Comparison of ENCODE assay signal across 38 cellular contexts in genomic region chr2:151577116-151577515, GRCh38.
"Had no signal": no experiment of that assay in that cellular context is flagged by ENCODE, and none has a peak within 500 bp of the region (broad histone marks: within the 10 kb centered on the region; RNA-seq: fewer than 3 reads in every experiment).

No MANE protein-coding gene starts in this region.

- H3K36me3 Mint-ChIP-seq: activated naive CD4-positive, alpha-beta T cell treated with anti-CD3 and anti-CD28 coated beads, Interleukin-2, amount 10 ng/mL, durations not matched to agents 7 days and 5 days; activated naive CD4-positive, alpha-beta T cell treated with anti-CD3 and anti-CD28 coated beads, Interleukin-2, amount 50 U/mL, for 72 hours; activated naive CD8-positive, alpha-beta T cell treated with anti-CD3 and anti-CD28 coated beads for 36 hours; activated naive CD8-positive, alpha-beta T cell treated with anti-CD3 and anti-CD28 coated beads, Interleukin-2, amount 10 ng/mL, durations not matched to agents 7 days and 5 days had no signal

- H3K4me1 Mint-ChIP-seq: activated naive CD4-positive, alpha-beta T cell treated with anti-CD3 and anti-CD28 coated beads, Interleukin-2, amount 10 ng/mL, durations not matched to agents 7 days and 5 days; activated naive CD4-positive, alpha-beta T cell treated with anti-CD3 and anti-CD28 coated beads, Interleukin-2, amount 50 U/mL, for 24 hours; activated naive CD8-positive, alpha-beta T cell treated with anti-CD3 and anti-CD28 coated beads for 36 hours; activated naive CD8-positive, alpha-beta T cell treated with anti-CD3 and anti-CD28 coated beads, Interleukin-2, amount 10 ng/mL, durations not matched to agents 7 days and 5 days; activated naive CD8-positive, alpha-beta T cell treated with anti-CD3 and anti-CD28 coated beads, Interleukin-2, amount 50 U/mL, for 24 hours; activated T-helper 17 cell treated with anti-CD3 and anti-CD28 coated beads, Interleukin-2, amount 50 U/mL, for 72 hours; brain; central memory CD8-positive, alpha-beta T cell had no signal

- DNase-seq: activated effector memory CD4-positive, alpha-beta T cell treated with anti-CD3 and anti-CD28 coated beads, Interleukin-2, amount 50 U/mL, for 16 hours; activated effector memory CD4-positive, alpha-beta T cell treated with Interleukin-2 at 50 U/mL for 16 hours; activated gamma-delta T cell; activated gamma-delta T cell treated with Interleukin-2 at 50 U/mL for 16 hours; activated naive CD4-positive, alpha-beta T cell; activated naive CD4-positive, alpha-beta T cell treated with anti-CD3 and anti-CD28 coated beads for 36 hours; activated naive CD4-positive, alpha-beta T cell treated with anti-CD3 and anti-CD28 coated beads, Interleukin-2, amount 10 ng/mL, durations not matched to agents 7 days and 5 days; activated naive CD4-positive, alpha-beta T cell treated with anti-CD3 and anti-CD28 coated beads, Interleukin-2, amount 50 U/mL, for 16 hours; activated naive CD4-positive, alpha-beta T cell treated with Interleukin-2 at 50 U/mL for 16 hours; activated naive CD8-positive, alpha-beta T cell treated with anti-CD3 and anti-CD28 coated beads for 36 hours; activated naive CD8-positive, alpha-beta T cell treated with anti-CD3 and anti-CD28 coated beads, Interleukin-2, amount 10 ng/mL, durations not matched to agents 7 days and 5 days; activated naive CD8-positive, alpha-beta T cell treated with anti-CD3 and anti-CD28 coated beads, Interleukin-2, amount 50 U/mL, for 24 hours; activated T-cell treated with anti-CD3 and anti-CD28 coated beads, Interleukin-2, amount 50 U/mL, for 1 hour; activated T-cell treated with anti-CD3 and anti-CD28 coated beads, Interleukin-2, amount 50 U/mL, for 24 hours; activated T-cell treated with anti-CD3 and anti-CD28 coated beads, Interleukin-2, amount 50 U/mL, for 4 hours; activated T-cell treated with anti-CD3 and anti-CD28 coated beads, Interleukin-2, amount 50 U/mL, for 48 hours; activated T-cell treated with anti-CD3 and anti-CD28 coated beads, Interleukin-2, amount 50 U/mL, for 72 hours; adrenal gland; amniotic stem cell; amygdala; anterior cingulate cortex; aorta; body of pancreas; brain microvascular endothelial cell; caudate nucleus; central memory CD4-positive, alpha-beta T cell; cerebellar nuclear complex had no signal

- H3K4me1 ChIP-seq: adrenal gland, ascending aorta, body of pancreas, breast epithelium had no signal

- H3K4me3 Mint-ChIP-seq: activated naive CD4-positive, alpha-beta T cell treated with anti-CD3 and anti-CD28 coated beads for 36 hours; activated naive CD4-positive, alpha-beta T cell treated with anti-CD3 and anti-CD28 coated beads, Interleukin-2, amount 10 ng/mL, durations not matched to agents 7 days and 5 days; activated naive CD4-positive, alpha-beta T cell treated with anti-CD3 and anti-CD28 coated beads, Interleukin-2, amount 50 U/mL, for 24 hours; activated naive CD8-positive, alpha-beta T cell; activated naive CD8-positive, alpha-beta T cell treated with anti-CD3 and anti-CD28 coated beads for 36 hours; activated naive CD8-positive, alpha-beta T cell treated with anti-CD3 and anti-CD28 coated beads, Interleukin-2, amount 10 ng/mL, durations not matched to agents 7 days and 5 days; activated naive CD8-positive, alpha-beta T cell treated with anti-CD3 and anti-CD28 coated beads, Interleukin-2, amount 50 U/mL, for 24 hours; activated T-cell treated with anti-CD3 and anti-CD28 coated beads, Interleukin-2, amount 50 U/mL, for 24 hours; activated T-cell treated with anti-CD3 and anti-CD28 coated beads, Interleukin-2, amount 50 U/mL, for 4 hours; activated T-cell treated with anti-CD3 and anti-CD28 coated beads, Interleukin-2, amount 50 U/mL, for 72 hours; activated T-helper 1 cell treated with anti-CD3 and anti-CD28 coated beads, Interleukin-12 subunit alpha, Interleukin-12 subunit beta, Interleukin-2, Interleukin-4 antibody, amounts not matched to agents 30 ng/mL and 10 ng/mL and 1 ng/mL, durations not matched to agents 14 hours and 24 hours and 36 hours; activated T-helper 17 cell treated with anti-CD3 and anti-CD28 coated beads, Interleukin-2, amount 50 U/mL, for 72 hours; brain; central memory CD8-positive, alpha-beta T cell had no signal

- H3K27me3 ChIP-seq: adrenal gland, ascending aorta, body of pancreas, brain microvascular endothelial cell, breast epithelium, cardiac muscle cell had no signal

- H3K27ac Mint-ChIP-seq: activated naive CD4-positive, alpha-beta T cell treated with anti-CD3 and anti-CD28 coated beads for 36 hours; activated naive CD4-positive, alpha-beta T cell treated with anti-CD3 and anti-CD28 coated beads, Interleukin-2, amount 10 ng/mL, durations not matched to agents 7 days and 5 days; activated naive CD4-positive, alpha-beta T cell treated with anti-CD3 and anti-CD28 coated beads, Interleukin-2, amount 50 U/mL, for 24 hours; activated naive CD4-positive, alpha-beta T cell treated with anti-CD3 and anti-CD28 coated beads, Interleukin-2, amount 50 U/mL, for 72 hours; activated naive CD8-positive, alpha-beta T cell; activated naive CD8-positive, alpha-beta T cell treated with anti-CD3 and anti-CD28 coated beads for 36 hours; activated naive CD8-positive, alpha-beta T cell treated with anti-CD3 and anti-CD28 coated beads, Interleukin-2, amount 10 ng/mL, durations not matched to agents 7 days and 5 days; activated naive CD8-positive, alpha-beta T cell treated with anti-CD3 and anti-CD28 coated beads, Interleukin-2, amount 50 U/mL, for 24 hours; activated T-cell treated with anti-CD3 and anti-CD28 coated beads, Interleukin-2, amount 50 U/mL, for 24 hours; activated T-cell treated with anti-CD3 and anti-CD28 coated beads, Interleukin-2, amount 50 U/mL, for 72 hours; activated T-helper 1 cell treated with anti-CD3 and anti-CD28 coated beads, Interleukin-12 subunit alpha, Interleukin-12 subunit beta, Interleukin-2, Interleukin-4 antibody, amounts not matched to agents 30 ng/mL and 10 ng/mL and 1 ng/mL, durations not matched to agents 14 hours and 24 hours and 36 hours; activated T-helper 17 cell treated with anti-CD3 and anti-CD28 coated beads, Interleukin-2, amount 50 U/mL, for 72 hours; activated T-helper 2 cell treated with anti-CD3 and anti-CD28 coated beads, Interferon-gamma antibody, Interleukin-2, Interleukin-4, amounts not matched to agents 10 μg/mL and 5 μg/mL and 100 μg/mL, durations not matched to agents 14 hours and 24 hours and 36 hours; brain had no signal

- H3K36me3 ChIP-seq: adrenal gland, ascending aorta, brain microvascular endothelial cell, breast epithelium, cardiac muscle cell had no signal

- H3K9me3 Mint-ChIP-seq: activated naive CD4-positive, alpha-beta T cell treated with anti-CD3 and anti-CD28 coated beads for 36 hours; activated naive CD4-positive, alpha-beta T cell treated with anti-CD3 and anti-CD28 coated beads, Interleukin-2, amount 10 ng/mL, durations not matched to agents 7 days and 5 days; activated naive CD4-positive, alpha-beta T cell treated with anti-CD3 and anti-CD28 coated beads, Interleukin-2, amount 50 U/mL, for 24 hours; activated naive CD4-positive, alpha-beta T cell treated with anti-CD3 and anti-CD28 coated beads, Interleukin-2, amount 50 U/mL, for 72 hours; activated naive CD8-positive, alpha-beta T cell treated with anti-CD3 and anti-CD28 coated beads for 36 hours; activated naive CD8-positive, alpha-beta T cell treated with anti-CD3 and anti-CD28 coated beads, Interleukin-2, amount 10 ng/mL, durations not matched to agents 7 days and 5 days; activated naive CD8-positive, alpha-beta T cell treated with anti-CD3 and anti-CD28 coated beads, Interleukin-2, amount 50 U/mL, for 24 hours; activated T-cell treated with anti-CD3 and anti-CD28 coated beads, Interleukin-2, amount 50 U/mL, for 24 hours; activated T-cell treated with anti-CD3 and anti-CD28 coated beads, Interleukin-2, amount 50 U/mL, for 4 hours; activated T-cell treated with anti-CD3 and anti-CD28 coated beads, Interleukin-2, amount 50 U/mL, for 72 hours; activated T-helper 1 cell treated with anti-CD3 and anti-CD28 coated beads, Interleukin-12 subunit alpha, Interleukin-12 subunit beta, Interleukin-2, Interleukin-4 antibody, amounts not matched to agents 30 ng/mL and 10 ng/mL and 1 ng/mL, durations not matched to agents 14 hours and 24 hours and 36 hours; activated T-helper 17 cell treated with anti-CD3 and anti-CD28 coated beads, Interleukin-2, amount 50 U/mL, for 72 hours; activated T-helper 2 cell treated with anti-CD3 and anti-CD28 coated beads, Interferon-gamma antibody, Interleukin-2, Interleukin-4, amounts not matched to agents 10 μg/mL and 5 μg/mL and 100 μg/mL, durations not matched to agents 14 hours and 24 hours and 36 hours; brain; central memory CD8-positive, alpha-beta T cell had no signal

- H3K27me3 Mint-ChIP-seq: activated naive CD4-positive, alpha-beta T cell treated with anti-CD3 and anti-CD28 coated beads, Interleukin-2, amount 10 ng/mL, durations not matched to agents 7 days and 5 days; activated naive CD4-positive, alpha-beta T cell treated with anti-CD3 and anti-CD28 coated beads, Interleukin-2, amount 50 U/mL, for 24 hours; activated naive CD8-positive, alpha-beta T cell; activated naive CD8-positive, alpha-beta T cell treated with anti-CD3 and anti-CD28 coated beads for 36 hours; activated naive CD8-positive, alpha-beta T cell treated with anti-CD3 and anti-CD28 coated beads, Interleukin-2, amount 10 ng/mL, durations not matched to agents 7 days and 5 days; activated naive CD8-positive, alpha-beta T cell treated with anti-CD3 and anti-CD28 coated beads, Interleukin-2, amount 50 U/mL, for 24 hours; activated T-cell treated with anti-CD3 and anti-CD28 coated beads, Interleukin-2, amount 50 U/mL, for 24 hours; activated T-helper 17 cell treated with anti-CD3 and anti-CD28 coated beads, Interleukin-2, amount 50 U/mL, for 72 hours; central memory CD8-positive, alpha-beta T cell had no signal

- H3K4me3 ChIP-seq: adrenal gland, ascending aorta, body of pancreas, breast epithelium, cardiac muscle cell had no signal

- ATAC-seq: activated naive CD4-positive, alpha-beta T cell treated with anti-CD3 and anti-CD28 coated beads, Interleukin-2, amount 50 U/mL, for 72 hours; activated naive CD8-positive, alpha-beta T cell treated with anti-CD3 and anti-CD28 coated beads, Interleukin-2, amount 50 U/mL, for 24 hours; activated T-cell treated with anti-CD3 and anti-CD28 coated beads, Interleukin-2, amount 50 U/mL, for 4 hours; activated T-cell treated with anti-CD3 and anti-CD28 coated beads, Interleukin-2, amount 50 U/mL, for 72 hours; activated T-helper 17 cell treated with anti-CD3 and anti-CD28 coated beads, Interleukin-2, amount 50 U/mL, for 72 hours; body of pancreas had no signal

- H3K9me3 ChIP-seq: adrenal gland, ascending aorta, body of pancreas, breast epithelium had no signal

- H3K27ac ChIP-seq: adrenal gland, ascending aorta, body of pancreas, brain microvascular endothelial cell, breast epithelium, cardiac muscle cell had no signal
